ENCODE assay signal across 10 cellular contexts in the genomic region with DNA sequence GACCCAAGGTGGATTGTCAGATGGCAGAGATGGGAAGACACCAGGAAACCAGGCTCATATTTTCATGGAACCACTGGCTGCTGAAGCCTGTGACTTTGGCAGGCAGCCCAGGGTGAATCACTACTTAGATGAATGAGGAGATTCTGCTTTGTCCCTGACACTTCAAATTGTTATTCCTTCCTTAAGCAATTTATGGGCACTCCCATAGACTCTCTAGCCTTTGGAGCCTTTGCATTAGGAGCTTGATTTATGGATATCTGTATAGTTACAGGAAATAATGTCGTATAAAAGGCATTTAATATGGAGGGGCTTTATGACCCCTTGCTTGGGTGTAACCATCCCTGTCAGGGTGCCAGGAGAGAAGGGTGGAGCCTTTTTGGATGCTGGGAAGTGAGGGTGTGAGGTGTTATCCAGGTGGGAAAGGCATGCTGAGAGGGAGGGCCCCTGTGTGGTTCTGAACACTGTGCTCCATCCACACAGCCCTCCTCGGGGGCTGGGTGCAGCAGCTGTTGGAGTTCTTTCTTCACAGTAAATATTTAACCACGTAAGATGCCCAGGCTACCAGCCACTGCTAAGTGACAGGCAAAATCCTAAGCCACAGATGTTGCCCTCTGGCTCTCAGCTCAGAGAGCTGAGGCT. TPM values are rescaled to one million over a fixed set of nuclear protein-coding genes. Genes with fewer than 3 reads are reported as not detected.
DNase-seq lines count a peak whose midpoint lies in the region; ATAC-seq and TF ChIP-seq lines count a peak whose summit lies in the region.
"Had no signal": no experiment of that assay in that cellular context is flagged by ENCODE, and none has a peak within 500 bp of the region (broad histone marks: within the 10 kb centered on the region; RNA-seq: fewer than 3 reads in every experiment).

No MANE protein-coding gene starts in this region.

- CTCF ChIA-PET in activated CD4-positive, alpha-beta T cell treated with anti-CD3 and anti-CD28 coated beads, Interleukin-2, amount 10 ng/mL, durations not matched to agents 7 days and 5 days (lab: Charles Lee) = no interaction called here

- H3K9me3 Mint-ChIP-seq in activated CD4-positive, alpha-beta T cell treated with anti-CD3 and anti-CD28 coated beads, Interleukin-2, amount 10 ng/mL, durations not matched to agents 7 days and 5 days = no peaks in the 10 kb centered on the region
- H3K9me3 Mint-ChIP-seq: brain had no signal

- H3K27me3 ChIP-seq in left ventricle myocardium inferior (ENCODE audit: low read depth) = no peaks in the 10 kb centered on the region

- peaks cover 10% of the 10 kb centered on the region for H3K4me1 Mint-ChIP-seq in activated CD4-positive, alpha-beta T cell treated with anti-CD3 and anti-CD28 coated beads, Interleukin-2, amount 10 ng/mL, durations not matched to agents 7 days and 5 days

- TF ChIP-seq CTCF in left ventricle myocardium inferior (IDR thresholded peaks at IDR 0.05; ENCODE audit: borderline replicate concordance) = no peak

- H3K4me3 Mint-ChIP-seq in activated CD4-positive, alpha-beta T cell treated with anti-CD3 and anti-CD28 coated beads, Interleukin-2, amount 10 ng/mL, durations not matched to agents 7 days and 5 days = no peak overlapping the region
- H3K4me3 Mint-ChIP-seq: brain had no signal

- no peaks in the 10 kb centered on the region for H3K36me3 Mint-ChIP-seq in activated CD4-positive, alpha-beta T cell treated with anti-CD3 and anti-CD28 coated beads, Interleukin-2, amount 10 ng/mL, durations not matched to agents 7 days and 5 days (ENCODE audit: low read depth)
- H3K36me3 Mint-ChIP-seq: brain had no signal

- ATAC-seq in SK-N-SH treated with all-trans-retinoic acid at 6 μM for 48 hours (peak; percentile 96), GM21526 (IDR thresholded peaks at IDR 0.05; ENCODE audit: low FRiP score, unreplicated experiment) (no peak), HG02642 (IDR thresholded peaks at IDR 0.05; ENCODE audit: poor library complexity, unreplicated experiment) (no peak)

- DNase-seq in left ventricle myocardium inferior = peak; percentile 18
- DNase-seq in cardiac septum (ENCODE audit: low spot score) = no peak
- peak; percentile 10 to 18 for DNase-seq in hippocampal formation (lab: John Stamatoyannopoulos, UW)
- no peak for DNase-seq in activated CD4-positive, alpha-beta T cell treated with anti-CD3 and anti-CD28 coated beads, Interleukin-2, amount 10 ng/mL, durations not matched to agents 7 days and 5 days
- no peak for DNase-seq in activated CD4-positive, alpha-beta T cell treated with anti-CD3 and anti-CD28 coated beads, Interleukin-2, amount 50 U/mL, for 48 hours

- no peak overlapping the region for H3K27ac Mint-ChIP-seq in activated CD4-positive, alpha-beta T cell treated with anti-CD3 and anti-CD28 coated beads, Interleukin-2, amount 10 ng/mL, durations not matched to agents 7 days and 5 days

- no peaks in the 10 kb centered on the region for H3K27me3 Mint-ChIP-seq in activated CD4-positive, alpha-beta T cell treated with anti-CD3 and anti-CD28 coated beads, Interleukin-2, amount 10 ng/mL, durations not matched to agents 7 days and 5 days

- POLR2A ChIA-PET in activated CD4-positive, alpha-beta T cell treated with anti-CD3 and anti-CD28 coated beads, Interleukin-2, amount 10 ng/mL, durations not matched to agents 7 days and 5 days (lab: Charles Lee) = no interaction called here

- H3K9me3 ChIP-seq in left ventricle myocardium inferior (replicated peaks) = no peaks in the 10 kb centered on the region

- H3K27ac ChIP-seq in left ventricle myocardium inferior (replicated peaks) = no peak overlapping the region
- H3K27ac ChIP-seq: C4-2B had no signal

- H3K36me3 ChIP-seq in left ventricle myocardium inferior = no peaks in the 10 kb centered on the region

- intact Hi-C loops in left ventricle myocardium inferior (cut with micrococcal nuclease) = no loop called here
- intact Hi-C loops in cardiac septum (cut with DNase I) = no loop called here

- H3K4me3 ChIP-seq in left ventricle myocardium inferior = no peak overlapping the region

- no peaks in the 10 kb centered on the region for H3K4me1 ChIP-seq in left ventricle myocardium inferior

TF ChIP-seq in SK-N-SH treated with all-trans-retinoic acid at 6 μM for 48 hours, 23 proteins besides CTCF, POLR2A, EP300 and RAD21:
- TF ChIP-seq ESRRG (CRISPR knock-in tag; IDR thresholded peaks at IDR 0.05) = no peak
- 0 out of 2 replicates have a peak, but pooled peaks have one; percentile 3 for TF ChIP-seq ZFP3 (CRISPR knock-in tag; IDR thresholded peaks at IDR 0.05)
- TF ChIP-seq, protein P1, sequence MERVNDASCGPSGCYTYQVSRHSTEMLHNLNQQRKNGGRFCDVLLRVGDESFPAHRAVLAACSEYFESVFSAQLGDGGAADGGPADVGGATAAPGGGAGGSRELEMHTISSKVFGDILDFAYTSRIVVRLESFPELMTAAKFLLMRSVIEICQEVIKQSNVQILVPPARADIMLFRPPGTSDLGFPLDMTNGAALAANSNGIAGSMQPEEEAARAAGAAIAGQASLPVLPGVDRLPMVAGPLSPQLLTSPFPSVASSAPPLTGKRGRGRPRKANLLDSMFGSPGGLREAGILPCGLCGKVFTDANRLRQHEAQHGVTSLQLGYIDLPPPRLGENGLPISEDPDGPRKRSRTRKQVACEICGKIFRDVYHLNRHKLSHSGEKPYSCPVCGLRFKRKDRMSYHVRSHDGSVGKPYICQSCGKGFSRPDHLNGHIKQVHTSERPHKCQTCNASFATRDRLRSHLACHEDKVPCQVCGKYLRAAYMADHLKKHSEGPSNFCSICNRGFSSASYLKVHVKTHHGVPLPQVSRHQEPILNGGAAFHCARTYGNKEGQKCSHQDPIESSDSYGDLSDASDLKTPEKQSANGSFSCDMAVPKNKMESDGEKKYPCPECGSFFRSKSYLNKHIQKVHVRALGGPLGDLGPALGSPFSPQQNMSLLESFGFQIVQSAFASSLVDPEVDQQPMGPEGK (CRISPR knock-in tag; IDR thresholded peaks at IDR 0.05; ENCODE audit: borderline replicate concordance) = peak; percentile 61; the same call in 1 of the 2 replicates
- TF ChIP-seq ISL1 (CRISPR knock-in tag; IDR thresholded peaks at IDR 0.05) = peak; percentile 85

RNA-seq across cellular contexts. Expression of a gene that starts 35.3 kb away (rescaled TPM):
- total RNA-seq in left ventricle myocardium inferior = 1.6 TPM
- total RNA-seq in cardiac septum = 0.70 TPM
- under 1 TPM in 1 of 2 experiments, not detected in 1; 0.17 TPM for total RNA-seq in activated CD4-positive, alpha-beta T cell treated with anti-CD3 and anti-CD28 coated beads, Interleukin-2, amount 10 ng/mL, durations not matched to agents 7 days and 5 days

RNA-seq across cellular contexts. Expression of a gene that starts 38.6 kb away (rescaled TPM):
- 0.22 TPM for total RNA-seq in left ventricle myocardium inferior
- 0.32 TPM for total RNA-seq in cardiac septum
- under 1 TPM; 0.20 to 0.35 TPM for total RNA-seq in activated CD4-positive, alpha-beta T cell treated with anti-CD3 and anti-CD28 coated beads, Interleukin-2, amount 10 ng/mL, durations not matched to agents 7 days and 5 days

RNA-seq across cellular contexts. Expression of a gene that starts 41.9 kb away (rescaled TPM):
- total RNA-seq in left ventricle myocardium inferior (290 TPM), cardiac septum (209 TPM)
- 10 to 100 TPM; 87.6 to 97.1 TPM for total RNA-seq in activated CD4-positive, alpha-beta T cell treated with anti-CD3 and anti-CD28 coated beads, Interleukin-2, amount 10 ng/mL, durations not matched to agents 7 days and 5 days

RNA-seq across cellular contexts. Expression of a gene that starts 42.0 kb away (rescaled TPM):
- total RNA-seq in left ventricle myocardium inferior = 189 TPM
- 100 TPM for total RNA-seq in cardiac septum
- total RNA-seq in activated CD4-positive, alpha-beta T cell treated with anti-CD3 and anti-CD28 coated beads, Interleukin-2, amount 10 ng/mL, durations not matched to agents 7 days and 5 days = 10 to 100 TPM; 46.4 to 51.4 TPM

RNA-seq across cellular contexts. Expression of a gene that starts 46.7 kb away (rescaled TPM):
- total RNA-seq in left ventricle myocardium inferior (169 TPM), cardiac septum (67.8 TPM)
- total RNA-seq in activated CD4-positive, alpha-beta T cell treated with anti-CD3 and anti-CD28 coated beads, Interleukin-2, amount 10 ng/mL, durations not matched to agents 7 days and 5 days = 1 to 10 TPM; 1.2 to 2.4 TPM

Comparison
In these comparisons a context has a peak if more than half of its experiments do, and no peak if none do; other contexts are left out.
1. DNase-seq: peak in left ventricle myocardium inferior (single experiment) and hippocampal formation (2 of 2); none in cardiac septum (single experiment), activated CD4-positive, alpha-beta T cell treated with anti-CD3 and anti-CD28 coated beads, Interleukin-2, amount 10 ng/mL, durations not matched to agents 7 days and 5 days (single experiment) and activated CD4-positive, alpha-beta T cell treated with anti-CD3 and anti-CD28 coated beads, Interleukin-2, amount 50 U/mL, for 48 hours (0 of 2).